ENCODE assay signal across 8 cellular contexts in the genomic region with DNA sequence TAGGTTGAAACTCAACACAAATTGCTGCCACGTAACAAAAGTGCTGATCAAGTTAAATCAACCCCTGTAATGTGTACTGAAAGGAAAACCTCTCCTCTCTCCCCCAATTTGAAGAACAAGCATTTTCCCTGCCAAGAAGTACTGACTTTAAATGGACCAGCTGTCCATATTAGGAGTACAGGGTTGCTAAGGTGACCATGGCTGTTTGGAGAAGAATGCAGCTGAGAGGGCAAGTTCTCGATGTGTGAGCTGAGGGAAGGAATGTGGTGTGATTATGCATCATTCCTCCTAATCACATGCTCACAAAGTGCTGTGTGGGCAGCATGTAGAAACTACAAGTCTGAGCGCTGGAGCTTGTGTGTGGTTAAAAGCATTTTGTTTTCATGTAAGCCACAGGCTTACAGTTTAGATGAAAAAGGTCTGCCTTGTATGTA. TPM values are rescaled to one million over a fixed set of nuclear protein-coding genes. Genes with fewer than 3 reads are reported as not detected.
DNase-seq lines count a peak whose midpoint lies in the region; ATAC-seq and TF ChIP-seq lines count a peak whose summit lies in the region.

No MANE protein-coding gene starts in this region.

- H3K36me3 Mint-ChIP-seq in activated CD4-positive, alpha-beta memory T cell treated with anti-CD3 and anti-CD28 coated beads for 36 hours: peaks cover 10% of the 10 kb centered on the region
- H3K36me3 Mint-ChIP-seq in nephron progenitor cell (ENCODE audit: low read depth): peaks cover 59% of the 10 kb centered on the region

- intact Hi-C loops in activated CD4-positive, alpha-beta memory T cell treated with anti-CD3 and anti-CD28 coated beads for 36 hours (cut with micrococcal nuclease): loop anchor here (5.0 kb wide), 1 partner anchor 203 kb away; a partner anchor contains a TSS
- intact Hi-C loops in OCI-LY7 (cut with micrococcal nuclease; ENCODE audit: unreplicated experiment): no loop called here

- no peaks in the 10 kb centered on the region for H3K9me2 ChIP-seq in OCI-LY7 (ENCODE audit: insufficient read depth, low read length)

- TF ChIP-seq CTCF in fibroblast of pulmonary artery (IDR thresholded peaks at IDR 0.05; ENCODE audit: low read length, missing control alignments) (no peak), nephron progenitor cell (IDR thresholded peaks at IDR 0.05) (no peak), OCI-LY7 (conservative IDR thresholded peaks at IDR 0.05; ENCODE audit: low read length) (no peak)

- H2AFZ ChIP-seq in OCI-LY7 (ENCODE audit: low read length): no peak overlapping the region

- POLR2A ChIA-PET in activated CD4-positive, alpha-beta memory T cell treated with anti-CD3 and anti-CD28 coated beads for 36 hours (lab: Charles Lee): interaction anchor here (0.7 kb wide), 1 partner anchor 65 kb away, joined by 3 read pairs; a partner anchor contains a TSS
- POLR2A ChIA-PET in OCI-LY7 (lab: Charles Lee): interaction anchor here (0.6 kb wide), 2 partner anchors 71 to 114 kb away, joined by 3 read pairs; no protein-coding TSS in a partner anchor

- no TSS peak for BruUV-seq in OCI-LY7 (replicated peaks; lab: Mats Ljungman, UMichigan)

- H3K4me2 ChIP-seq in OCI-LY7 (ENCODE audit: low read length): no peak overlapping the region

- peak overlapping the region; percentile 30 for H3K27ac Mint-ChIP-seq in activated CD4-positive, alpha-beta memory T cell treated with anti-CD3 and anti-CD28 coated beads for 36 hours
- H3K27ac Mint-ChIP-seq in nephron progenitor cell: peak overlapping the region; percentile 98

- DNase-seq in DMS79 (lab: John Stamatoyannopoulos, UW): peak; percentile 64
- DNase-seq in HS-27A (ENCODE audit: low read depth): peak; percentile 92
- DNase-seq in activated CD4-positive, alpha-beta memory T cell treated with anti-CD3 and anti-CD28 coated beads for 36 hours: peak; percentile 59
- peak; percentile 100 for DNase-seq in fibroblast of pulmonary artery (ENCODE audit: low read depth)
- peak; percentile 10 for DNase-seq in nephron progenitor cell
- DNase-seq in OCI-LY7 (ENCODE audit: low spot score): no peak

- H3K27ac ChIP-seq in urinary bladder (ENCODE audit: low read depth): peak overlapping the region; percentile 83
- H3K27ac ChIP-seq in OCI-LY7 (ENCODE audit: low read depth, low read length, poor library complexity, severe bottlenecking): no peak overlapping the region

- H3K36me3 ChIP-seq in urinary bladder (ENCODE audit: insufficient read depth) (no peaks in the 10 kb centered on the region), OCI-LY7 (ENCODE audit: insufficient read depth, low read length) (peaks cover 20% of the 10 kb centered on the region)

- 15% methylated on average over 3 of the region's 3 CpGs for whole genome bisulfite sequencing in urinary bladder

- H3K4me3 Mint-ChIP-seq in activated CD4-positive, alpha-beta memory T cell treated with anti-CD3 and anti-CD28 coated beads for 36 hours: no peak overlapping the region
- no peak overlapping the region for H3K4me3 Mint-ChIP-seq in nephron progenitor cell

- H3K4me1 ChIP-seq in urinary bladder (ENCODE audit: insufficient read depth) (no peaks in the 10 kb centered on the region), OCI-LY7 (ENCODE audit: insufficient read depth, low read length, poor library complexity, severe bottlenecking) (no peaks in the 10 kb centered on the region)

- no peaks in the 10 kb centered on the region for H3K27me3 Mint-ChIP-seq in activated CD4-positive, alpha-beta memory T cell treated with anti-CD3 and anti-CD28 coated beads for 36 hours
- no peaks in the 10 kb centered on the region for H3K27me3 Mint-ChIP-seq in nephron progenitor cell (ENCODE audit: low read depth, poor library complexity)

- CTCF ChIA-PET in activated CD4-positive, alpha-beta memory T cell treated with anti-CD3 and anti-CD28 coated beads for 36 hours (lab: Charles Lee): interaction anchor here (0.9 to 3.1 kb wide), 3 partner anchors 36 to 51 kb away, joined by 3 to 16 read pairs (median 4); no protein-coding TSS in a partner anchor
- CTCF ChIA-PET in OCI-LY7 (lab: Charles Lee; ENCODE audit: unreplicated experiment): no interaction called here

- H3K9me3 ChIP-seq in OCI-LY7 (ENCODE audit: low read length): no peaks in the 10 kb centered on the region

- ATAC-seq in GM21390 (IDR thresholded peaks at IDR 0.05; ENCODE audit: unreplicated experiment): peak; percentile 88

- peak overlapping the region; percentile 0 for H3K4me3 ChIP-seq in fibroblast of pulmonary artery (replicated peaks; ENCODE audit: low read depth, low read length)
- no peak overlapping the region for H3K4me3 ChIP-seq in urinary bladder (ENCODE audit: low read depth, low read length)
- no peak overlapping the region for H3K4me3 ChIP-seq in OCI-LY7 (ENCODE audit: low read depth, low read length, poor library complexity, severe bottlenecking)

- H3K4me1 Mint-ChIP-seq in activated CD4-positive, alpha-beta memory T cell treated with anti-CD3 and anti-CD28 coated beads for 36 hours (ENCODE audit: low read depth): peaks cover 20% of the 10 kb centered on the region
- H3K4me1 Mint-ChIP-seq in nephron progenitor cell: peaks cover 31% of the 10 kb centered on the region

- H4K20me1 ChIP-seq in OCI-LY7 (ENCODE audit: insufficient read depth, low read length): no peaks in the 10 kb centered on the region

- H3K79me2 ChIP-seq in OCI-LY7 (ENCODE audit: insufficient read depth, low read depth, low read length): no peaks in the 10 kb centered on the region

- no peaks in the 10 kb centered on the region for H3K9me3 Mint-ChIP-seq in activated CD4-positive, alpha-beta memory T cell treated with anti-CD3 and anti-CD28 coated beads for 36 hours
- peaks cover 4% of the 10 kb centered on the region for H3K9me3 Mint-ChIP-seq in nephron progenitor cell

RNA-seq across cellular contexts. Expression of a gene that starts 50.9 kb away (rescaled TPM):
- 100 to 1,000 TPM; 264 to 267 TPM for total RNA-seq in activated CD4-positive, alpha-beta memory T cell treated with anti-CD3 and anti-CD28 coated beads for 36 hours
- total RNA-seq in urinary bladder (206 TPM), OCI-LY7 (2022) (270 and 317 TPM in 2 replicates)
- polyA plus RNA-seq in urinary bladder: 88.8 TPM
- 248 and 264 TPM in 2 replicates for total RNA-seq in OCI-LY7 (2014; rRNA removed; shearing (Covaris generic))
